ENCODE assay signal across 17 cellular contexts in genomic region chr12:116138781-116139180, GRCh38.
DNase-seq lines count a peak whose midpoint lies in the region; ATAC-seq, FAIRE-seq and TF ChIP-seq lines count a peak whose summit lies in the region.
"Had no signal": no experiment of that assay in that cellular context is flagged by ENCODE, and none has a peak within 500 bp of the region (broad histone marks: within the 10 kb centered on the region; RNA-seq: fewer than 3 reads in every experiment).

No MANE protein-coding gene starts in this region.

- H3K27ac Mint-ChIP-seq in natural killer cell treated with Interleukin-12 subunit alpha and Interleukin-12 subunit beta and Interleukin-15 and Interleukin-18, amount 100 ng/mL, for 72 hours = peak overlapping the region; percentile 79 to 95
- no peak overlapping the region for H3K27ac Mint-ChIP-seq in natural killer cell
- H3K27ac Mint-ChIP-seq in stimulated activated effector memory CD8-positive, alpha-beta T cell treated with anti-CD3 and anti-CD28 coated beads, Interleukin-12 subunit alpha, Interleukin-12 subunit beta, amount 100 ng/mL, for 72 hours = peak overlapping the region; percentile 10
- H3K27ac Mint-ChIP-seq: activated T-helper 2 cell treated with anti-CD3 and anti-CD28 coated beads, Interferon-gamma antibody, Interleukin-2, Interleukin-4, amounts not matched to agents 10 μg/mL and 5 μg/mL and 100 μg/mL, durations not matched to agents 14 hours and 24 hours and 36 hours had no signal

- FAIRE-seq in RCC 7860 (lab: Jason Lieb, UNC) (peak; percentile 87), keratinocyte (lab: Jason Lieb, UNC) (peak; percentile 56)
- FAIRE-seq: pancreas had no signal

- H2AFZ ChIP-seq in keratinocyte (ENCODE audit: control insufficient read depth, low read length) = no peak overlapping the region
- H2AFZ ChIP-seq: PC-9 had no signal

- peak overlapping the region; percentile 61 for H3K4me3 Mint-ChIP-seq in natural killer cell treated with Interleukin-12 subunit alpha and Interleukin-12 subunit beta and Interleukin-15 and Interleukin-18, amount 100 ng/mL, for 72 hours
- no peak overlapping the region for H3K4me3 Mint-ChIP-seq in natural killer cell
- H3K4me3 Mint-ChIP-seq in stimulated activated effector memory CD8-positive, alpha-beta T cell treated with anti-CD3 and anti-CD28 coated beads, Interleukin-12 subunit alpha, Interleukin-12 subunit beta, amount 100 ng/mL, for 72 hours = no peak overlapping the region

- H3K27me3 Mint-ChIP-seq in natural killer cell treated with Interleukin-12 subunit alpha and Interleukin-12 subunit beta and Interleukin-15 and Interleukin-18, amount 100 ng/mL, for 72 hours = no peaks in the 10 kb centered on the region
- no peaks in the 10 kb centered on the region for H3K27me3 Mint-ChIP-seq in natural killer cell (ENCODE audit: low read depth in 2 of 2)

- H3K36me3 Mint-ChIP-seq in natural killer cell treated with Interleukin-12 subunit alpha and Interleukin-12 subunit beta and Interleukin-15 and Interleukin-18, amount 100 ng/mL, for 72 hours = no peaks in the 10 kb centered on the region
- H3K36me3 Mint-ChIP-seq in natural killer cell = no peaks in the 10 kb centered on the region
- H3K36me3 Mint-ChIP-seq in stimulated activated effector memory CD8-positive, alpha-beta T cell treated with anti-CD3 and anti-CD28 coated beads, Interleukin-12 subunit alpha, Interleukin-12 subunit beta, amount 100 ng/mL, for 72 hours = peaks cover 12% of the 10 kb centered on the region

- no peaks in the 10 kb centered on the region for H3K9me3 Mint-ChIP-seq in natural killer cell treated with Interleukin-12 subunit alpha and Interleukin-12 subunit beta and Interleukin-15 and Interleukin-18, amount 100 ng/mL, for 72 hours
- H3K9me3 Mint-ChIP-seq in natural killer cell = no peaks in the 10 kb centered on the region
- H3K9me3 Mint-ChIP-seq in stimulated activated effector memory CD8-positive, alpha-beta T cell treated with anti-CD3 and anti-CD28 coated beads, Interleukin-12 subunit alpha, Interleukin-12 subunit beta, amount 100 ng/mL, for 72 hours = no peaks in the 10 kb centered on the region
- H3K9me3 Mint-ChIP-seq: activated T-helper 2 cell treated with anti-CD3 and anti-CD28 coated beads, Interferon-gamma antibody, Interleukin-2, Interleukin-4, amounts not matched to agents 10 μg/mL and 5 μg/mL and 100 μg/mL, durations not matched to agents 14 hours and 24 hours and 36 hours had no signal

- H3K79me2 ChIP-seq in keratinocyte (ENCODE audit: control insufficient read depth, insufficient read depth, low read length) = peaks cover 81% of the 10 kb centered on the region

- no peaks in the 10 kb centered on the region for H3K36me3 ChIP-seq in keratinocyte (ENCODE audit: control insufficient read depth in 2 of 2, extremely low read depth in 1 of 2, insufficient read depth in 2 of 2, low read length in 2 of 2)
- H3K36me3 ChIP-seq in ascending aorta = no peaks in the 10 kb centered on the region
- H3K36me3 ChIP-seq: pancreas had no signal

- intact Hi-C loops in natural killer cell (cut with micrococcal nuclease) = no loop called here
- intact Hi-C loops in ascending aorta (cut with DNase I) = no loop called here

- H3K9me3 ChIP-seq in keratinocyte (ENCODE audit: control insufficient read depth, low read depth, low read length) (no peaks in the 10 kb centered on the region), ascending aorta (no peaks in the 10 kb centered on the region)
- H3K9me3 ChIP-seq: pancreas, testis had no signal

- no peak for TF ChIP-seq CTCF in natural killer cell (IDR thresholded peaks at IDR 0.05)
- TF ChIP-seq CTCF in keratinocyte (optimal IDR thresholded peaks at IDR 0.05 in 1 of 3, IDR thresholded peaks at IDR 0.05 in 1 of 3, conservative IDR thresholded peaks at IDR 0.05 in 1 of 3; ENCODE audit: extremely low read depth in 1 of 3, insufficient read depth in 2 of 3, low read length in 3 of 3) = no peak
- no peak for TF ChIP-seq CTCF in ascending aorta (IDR thresholded peaks at IDR 0.05)

- dilution Hi-C loops in keratinocyte (cut with MboI; ENCODE audit: extremely low pct_ligation_motif_present, low sequenced_read_pairs) = no loop called here

- peaks cover 64 to 77% of the 10 kb centered on the region in 2 donors for H3K4me1 Mint-ChIP-seq in natural killer cell treated with Interleukin-12 subunit alpha and Interleukin-12 subunit beta and Interleukin-15 and Interleukin-18, amount 100 ng/mL, for 72 hours (ENCODE audit: low read depth in 2 of 2)
- H3K4me1 Mint-ChIP-seq in natural killer cell = peaks cover 69 to 78% of the 10 kb centered on the region in 2 donors
- peaks cover 74% of the 10 kb centered on the region for H3K4me1 Mint-ChIP-seq in stimulated activated effector memory CD8-positive, alpha-beta T cell treated with anti-CD3 and anti-CD28 coated beads, Interleukin-12 subunit alpha, Interleukin-12 subunit beta, amount 100 ng/mL, for 72 hours

- H3K4me1 ChIP-seq in keratinocyte (ENCODE audit: control insufficient read depth, extremely low read depth, insufficient read depth, low read length) (peaks cover 49% of the 10 kb centered on the region), ascending aorta (peaks cover 12 to 66% of the 10 kb centered on the region in 2 donors)

- no peak for TF ChIP-seq POLR2A in GM18505 (IDR thresholded peaks at IDR 0.05; ENCODE audit: borderline replicate concordance, extremely low read depth, insufficient read depth, insufficient read length)

- H3K4me3 ChIP-seq in keratinocyte (ENCODE audit: control insufficient read depth in 2 of 3, extremely low read depth in 1 of 3, insufficient read depth in 2 of 3, low read depth in 1 of 3, low read length in 3 of 3) (no peak overlapping the region), ascending aorta (no peak overlapping the region)
- H3K4me3 ChIP-seq: pancreas, PC-9, testis had no signal

- H3K27me3 ChIP-seq in keratinocyte (ENCODE audit: control insufficient read depth, extremely low read depth, insufficient read depth, low read length) (no peaks in the 10 kb centered on the region), ascending aorta (no peaks in the 10 kb centered on the region)
- H3K27me3 ChIP-seq: pancreas, testis had no signal

- no peak for DNase-seq in natural killer cell treated with Interleukin-12 subunit alpha and Interleukin-12 subunit beta and Interleukin-15 and Interleukin-18, amount 100 ng/mL, for 72 hours (ENCODE audit: low spot score)
- no peak for DNase-seq in natural killer cell
- peak; percentile 38 for DNase-seq in RCC 7860 (ENCODE audit: low spot score)
- DNase-seq in keratinocyte (ENCODE audit: low read depth, low spot score) = no peak
- no peak for DNase-seq in stimulated activated effector memory CD8-positive, alpha-beta T cell treated with anti-CD3 and anti-CD28 coated beads, Interleukin-12 subunit alpha, Interleukin-12 subunit beta, amount 100 ng/mL, for 72 hours (ENCODE audit: low spot score in 2 of 2)
- no peak for DNase-seq in ascending aorta (ENCODE audit: low spot score in 2 of 2)
- DNase-seq in GM19240 (ENCODE audit: insufficient read length, low spot score) = no peak
- DNase-seq: anterior cingulate cortex, Karpas-422, NCI-H526, pancreas, PC-9, small intestine had no signal

- H3K27ac ChIP-seq in keratinocyte (ENCODE audit: control insufficient read depth, insufficient read depth, low read length) (no peak overlapping the region), ascending aorta (no peak overlapping the region)
- H3K27ac ChIP-seq: pancreas, PC-9 had no signal

- H3K9ac ChIP-seq in keratinocyte (ENCODE audit: control insufficient read depth, extremely low read depth, insufficient read depth, low read length) = no peak overlapping the region

- H3K4me2 ChIP-seq in keratinocyte (ENCODE audit: control insufficient read depth, extremely low read depth, insufficient read depth, low read depth, low read length) = no peak overlapping the region
- H3K4me2 ChIP-seq: PC-9 had no signal

- H4K20me1 ChIP-seq in keratinocyte (ENCODE audit: control insufficient read depth, extremely low read depth, insufficient read depth, low read length) = no peaks in the 10 kb centered on the region

- no peaks in the 10 kb centered on the region for H3K9me1 ChIP-seq in keratinocyte (ENCODE audit: control insufficient read depth, extremely low read depth, insufficient read depth, low read length)

- no peak for ATAC-seq in natural killer cell treated with Interleukin-12 subunit alpha and Interleukin-12 subunit beta and Interleukin-15 and Interleukin-18, amount 100 ng/mL, for 72 hours
- no peak for ATAC-seq in natural killer cell
- no peak for ATAC-seq in stimulated activated effector memory CD8-positive, alpha-beta T cell treated with anti-CD3 and anti-CD28 coated beads, Interleukin-12 subunit alpha, Interleukin-12 subunit beta, amount 100 ng/mL, for 72 hours
- no peak for ATAC-seq in GM18505 (IDR thresholded peaks at IDR 0.05; ENCODE audit: unreplicated experiment)
- ATAC-seq: left lobe of liver had no signal

Comparison
In these comparisons a context has a peak if more than half of its experiments do, and no peak if none do; other contexts are left out.
1. H3K27ac Mint-ChIP-seq: peak in natural killer cell treated with Interleukin-12 subunit alpha and Interleukin-12 subunit beta and Interleukin-15 and Interleukin-18, amount 100 ng/mL, for 72 hours (2 of 2) and stimulated activated effector memory CD8-positive, alpha-beta T cell treated with anti-CD3 and anti-CD28 coated beads, Interleukin-12 subunit alpha, Interleukin-12 subunit beta, amount 100 ng/mL, for 72 hours (single experiment); none in natural killer cell (0 of 2).